8 cellular contexts compared by ENCODE assay signal in genomic region chr20:2102585-2103453, GRCh38. TPM values are rescaled to one million over a fixed set of nuclear protein-coding genes. Genes with fewer than 3 reads are reported as not detected.
A peak's percentile ranks its signal among the peaks of the same experiment; 100 is the strongest.
DNase-seq lines count a peak whose midpoint lies in the region; ATAC-seq and TF ChIP-seq lines count a peak whose summit lies in the region.

No MANE protein-coding gene starts in this region.

- H3K4me2 ChIP-seq in DND-41 (ENCODE audit: insufficient read depth, low read length), result peak overlapping the region; percentile 95

- intact Hi-C loops in stomach (cut with DNase I; ENCODE audit: low total_unique reads), result no loop called here

- DNase-seq in DND-41 (peak; percentile 88), RPMI8226 (peak; percentile 92), fibroblast of the conjunctiva (ENCODE audit: low read depth) (peak; percentile 65), neural crest cell (ENCODE audit: low read depth, low spot score) (peak; percentile 79), stomach (peak; percentile 86)
- DNase-seq in activated effector memory CD4-positive, alpha-beta T cell treated with Interleukin-2 at 50 U/mL for 16 hours, result peak; percentile 82

- peak overlapping the region; percentile 100 for H3K27ac Mint-ChIP-seq in neural crest cell (ENCODE audit: unreplicated experiment)

- H2AFZ ChIP-seq in DND-41 (ENCODE audit: low read depth, low read length), result peak overlapping the region; percentile 79

- peaks cover 56% of the 10 kb centered on the region for H3K79me2 ChIP-seq in DND-41 (ENCODE audit: insufficient read depth, low read length)

- H3K9me3 Mint-ChIP-seq in neural crest cell, result no peaks in the 10 kb centered on the region

- H4K20me1 ChIP-seq in DND-41 (ENCODE audit: insufficient read depth, low read length), result peaks cover 45% of the 10 kb centered on the region

- WGBS in stomach, 5 donors, result 0 to 1% (median 1%) methylated on average over 47 to 95 of the region's 95 CpGs

- peak; percentile 68 for ATAC-seq in DND-41 (ENCODE audit: insufficient read depth, low read depth)
- peak; percentile 57 for ATAC-seq in GM21619 (IDR thresholded peaks at IDR 0.05; ENCODE audit: unreplicated experiment)

- no peaks in the 10 kb centered on the region for H3K27me3 Mint-ChIP-seq in neural crest cell (ENCODE audit: low read depth)

- peak overlapping the region; percentile 88 for H3K9ac ChIP-seq in DND-41 (ENCODE audit: low read depth, low read length)

- no peak for TF ChIP-seq EP300 in Ishikawa (IDR thresholded peaks at IDR 0.05; ENCODE audit: borderline replicate concordance)
- no peak for TF ChIP-seq EP300 in stomach (IDR thresholded peaks at IDR 0.05)

- TF ChIP-seq RAD21 in Ishikawa (IDR thresholded peaks at IDR 0.05; ENCODE audit: low read depth), result no peak

- H3K36me3 ChIP-seq in DND-41 (ENCODE audit: insufficient read depth, low read length) (peaks cover 42% of the 10 kb centered on the region), stomach (peaks cover 0 to 12% (median 4%) of the 10 kb centered on the region in 4 donors)

- TF ChIP-seq POLR2A in stomach (IDR thresholded peaks at IDR 0.05), result peak in 2 of 4 donors; percentile 48 to 59

- peak overlapping the region; percentile 98 for H3K27ac ChIP-seq in DND-41 (ENCODE audit: low read length)
- H3K27ac ChIP-seq in stomach, result peak overlapping the region; percentile 97 to 99 (median 99)

- peak; percentile 3 for TF ChIP-seq CTCF in DND-41 (IDR thresholded peaks at IDR 0.05; ENCODE audit: borderline replicate concordance, extremely low read depth, low read length, poor library complexity, severe bottlenecking)
- TF ChIP-seq CTCF in neural crest cell (conservative IDR thresholded peaks at IDR 0.05), result no peak
- no peak for TF ChIP-seq CTCF in stomach (IDR thresholded peaks at IDR 0.05)

- H3K4me1 Mint-ChIP-seq in neural crest cell, result peaks cover 41% of the 10 kb centered on the region

- peak overlapping the region; percentile 97 for H3K4me3 Mint-ChIP-seq in neural crest cell

- H3K9me3 ChIP-seq in DND-41 (ENCODE audit: insufficient read depth, low read length, severe bottlenecking), result no peaks in the 10 kb centered on the region
- H3K9me3 ChIP-seq in stomach, result no peaks in the 10 kb centered on the region

- H3K36me3 Mint-ChIP-seq in neural crest cell (ENCODE audit: low read depth), result peaks cover 6% of the 10 kb centered on the region

- H3K27me3 ChIP-seq in DND-41 (ENCODE audit: insufficient read depth, low read length, poor library complexity) (no peaks in the 10 kb centered on the region), stomach (no peaks in the 10 kb centered on the region)

- H3K4me1 ChIP-seq in DND-41 (ENCODE audit: insufficient read depth, low read length) (peaks cover 42% of the 10 kb centered on the region), stomach (peaks cover 21 to 55% (median 51%) of the 10 kb centered on the region in 4 donors)

- H3K4me3 ChIP-seq in DND-41 (ENCODE audit: low read depth in 1 of 2, low read length in 2 of 2), result peak overlapping the region; percentile 80 to 94
- H3K4me3 ChIP-seq in stomach, result peak overlapping the region; percentile 93 to 96 (median 95)

TF ChIP-seq in Ishikawa, 13 proteins besides CTCF, POLR2A, EP300 and RAD21:
- TF ChIP-seq FOXM1 (IDR thresholded peaks at IDR 0.05; ENCODE audit: borderline replicate concordance, low read depth), result no peak
- TF ChIP-seq MAX (IDR thresholded peaks at IDR 0.05), result peak; percentile 62; the same call in 1 of the 2 replicates

RNA-seq across cellular contexts. Expression of gene STK35, which starts 1.2 kb away (rescaled TPM):
- 35.7 and 36.0 TPM in 2 replicates for total RNA-seq in neural crest cell
- total RNA-seq in stomach, result 10 to 100 TPM in 3 of 5 donors, 1 to 10 TPM in 2; 8.8 to 26.1 (median 20.2) TPM
- 1 to 10 TPM; 4.2 to 6.4 (median 5.5) TPM for polyA plus RNA-seq in stomach

Comparison
In these comparisons a context has a peak if more than half of its experiments do, and no peak if none do; other contexts are left out.
1. Peak in every context shown above with its lines: DNase-seq, ATAC-seq, H3K4me3 ChIP-seq and H3K27ac ChIP-seq.